In the genomic region with DNA sequence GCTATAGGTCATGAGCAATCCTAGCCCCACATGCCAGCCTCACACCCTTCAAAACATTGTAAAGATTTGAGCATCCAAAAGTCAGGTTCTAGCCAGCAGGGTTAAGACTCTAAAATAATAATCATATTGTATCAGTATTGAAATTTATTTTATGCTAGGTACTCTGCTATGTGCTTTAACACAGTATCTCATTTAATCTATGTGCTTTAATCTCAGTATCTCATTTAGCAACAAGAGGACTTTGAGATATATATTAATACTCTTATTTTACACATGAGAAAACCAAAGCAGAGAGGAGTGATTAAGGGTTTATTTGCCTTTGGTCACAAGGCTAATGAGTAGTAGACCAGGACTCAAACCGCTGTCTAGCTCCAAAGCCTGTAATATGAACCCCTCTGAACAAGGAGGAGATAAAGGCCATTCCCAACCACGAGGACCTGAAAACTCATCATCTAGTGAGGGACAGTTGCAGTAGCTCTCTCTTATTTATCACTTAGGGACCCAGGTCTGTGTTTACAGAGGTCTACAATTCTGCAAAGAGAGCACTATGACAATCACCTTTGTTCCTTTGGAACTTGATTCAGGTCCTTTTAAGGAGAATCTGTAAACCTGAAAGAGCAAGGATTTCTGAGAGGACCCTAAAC, we compare ENCODE assay signal across 14 cellular contexts.
DNase-seq lines count a peak whose midpoint lies in the region; ATAC-seq, FAIRE-seq and TF ChIP-seq lines count a peak whose summit lies in the region.
"Had no signal": no experiment of that assay in that cellular context is flagged by ENCODE, and none has a peak within 500 bp of the region (broad histone marks: within the 10 kb centered on the region; RNA-seq: fewer than 3 reads in every experiment).

No MANE protein-coding gene starts in this region.

- H3K27ac ChIP-seq in mammary epithelial cell (ENCODE audit: insufficient read depth, low read depth, low read length) (no peak overlapping the region), breast epithelium (no peak overlapping the region), gastroesophageal sphincter (peak overlapping the region in 3 of 4 donors; percentile 55 to 98 (median 98)), smooth muscle cell (ENCODE audit: low read depth) (peak overlapping the region; percentile 57)
- H3K27ac ChIP-seq: HL-60, neutrophil, tibial nerve had no signal

- peak; percentile 77 for FAIRE-seq in RCC 7860 (lab: Jason Lieb, UNC)
- no peak for FAIRE-seq in H54 (lab: Jason Lieb, UNC)

- 97% methylated on average over 2 of the region's 2 CpGs for WGBS in mammary epithelial cell (ENCODE audit: low coverage, missing lambda C conversion rate)
- 59 to 83% methylated on average over 2 of the region's 2 CpGs for WGBS in gastroesophageal sphincter (ENCODE audit: low coverage in 1 of 2), 2 donors
- 5% methylated on average over 2 of the region's 2 CpGs for WGBS in smooth muscle cell (ENCODE audit: low lambda C conversion rate)

- H2AFZ ChIP-seq in mammary epithelial cell (ENCODE audit: low read depth, low read length) (peak overlapping the region; percentile 43), smooth muscle cell (ENCODE audit: low read depth) (no peak overlapping the region)

- intact Hi-C loops in mammary epithelial cell (cut with micrococcal nuclease) = no loop called here
- intact Hi-C loops in breast epithelium (cut with DNase I; ENCODE audit: low total_unique reads) = no loop called here

- no peaks in the 10 kb centered on the region for H3F3A ChIP-seq in smooth muscle cell (ENCODE audit: low read depth)

- no peaks in the 10 kb centered on the region for H4K20me1 ChIP-seq in mammary epithelial cell (ENCODE audit: insufficient read depth, low read length)
- no peaks in the 10 kb centered on the region for H4K20me1 ChIP-seq in smooth muscle cell (ENCODE audit: low read depth)

- BruUV-seq in mammary epithelial cell (replicated peaks; lab: Mats Ljungman, UMichigan) = no TSS peak

- in situ Hi-C loops in mammary epithelial cell (cut with MboI; ENCODE audit: low sequenced_read_pairs in 2 of 2) = loop anchor here in 1 of 2 donors (5.0 kb wide), 1 partner anchor 67 kb away; no protein-coding TSS in a partner anchor

- CTCF ChIA-PET in mammary epithelial cell (lab: Charles Lee; ENCODE audit: low non-redundant PET) = interaction anchor here (0.5 to 0.6 kb wide), 2 partner anchors 64 to 95 kb away, joined by 3 to 40 read pairs; no protein-coding TSS in a partner anchor

- H3K4me2 ChIP-seq in mammary epithelial cell (ENCODE audit: insufficient read depth, low read depth, low read length) (peak overlapping the region; percentile 31), smooth muscle cell (peak overlapping the region; percentile 23)

- dilution Hi-C loops in mammary epithelial cell (cut with HindIII; ENCODE audit: low sequenced_read_pairs) = no loop called here

- H3K27me3 ChIP-seq in mammary epithelial cell (ENCODE audit: insufficient read depth, low read length) = no peaks in the 10 kb centered on the region
- H3K27me3 ChIP-seq in breast epithelium = no peaks in the 10 kb centered on the region
- H3K27me3 ChIP-seq in gastroesophageal sphincter = no peaks in the 10 kb centered on the region
- no peaks in the 10 kb centered on the region for H3K27me3 ChIP-seq in smooth muscle cell (ENCODE audit: low read depth)
- H3K27me3 ChIP-seq: heart left ventricle, neutrophil, tibial nerve had no signal

- H3K9ac ChIP-seq in mammary epithelial cell (ENCODE audit: insufficient read depth, low read length) (no peak overlapping the region), smooth muscle cell (ENCODE audit: low read depth) (no peak overlapping the region)

- TF ChIP-seq POLR2A in breast epithelium (IDR thresholded peaks at IDR 0.05) (no peak), gastroesophageal sphincter (IDR thresholded peaks at IDR 0.05) (no peak), H54 (IDR thresholded peaks at IDR 0.05; ENCODE audit: low read depth, low read length) (no peak)

- H3K9me3 ChIP-seq in mammary epithelial cell (replicated peaks; ENCODE audit: insufficient read depth, low read length) = no peaks in the 10 kb centered on the region
- peaks cover 0 to 2% of the 10 kb centered on the region in 2 donors for H3K9me3 ChIP-seq in breast epithelium
- peaks cover 0 to 2% (median 0%) of the 10 kb centered on the region in 3 donors for H3K9me3 ChIP-seq in gastroesophageal sphincter
- no peaks in the 10 kb centered on the region for H3K9me3 ChIP-seq in smooth muscle cell (replicated peaks; ENCODE audit: low read depth)
- H3K9me3 ChIP-seq: neutrophil had no signal

- DNase-seq in mammary epithelial cell = no peak
- DNase-seq in breast epithelium (ENCODE audit: low spot score in 2 of 2) = no peak
- DNase-seq in RCC 7860 (ENCODE audit: low spot score) = peak; percentile 61
- DNase-seq in smooth muscle cell (lab: John Stamatoyannopoulos, UW; ENCODE audit: unreplicated experiment) = no peak
- DNase-seq in effector CD8-positive, alpha-beta T cell (lab: John Stamatoyannopoulos, UW) = no peak
- no peak for DNase-seq in H54 (ENCODE audit: insufficient read length, low spot score)
- DNase-seq: activated T-cell treated with anti-CD3 and anti-CD28 coated beads, Interleukin-2, amount 50 U/mL, for 1 hour; DMS 273 treated with DMSO at 0.1 percent for 48 hours had no signal

- TF ChIP-seq EP300 in gastroesophageal sphincter (IDR thresholded peaks at IDR 0.05) = no peak

- H3K36me3 ChIP-seq in mammary epithelial cell (ENCODE audit: insufficient read depth, low read length) (no peaks in the 10 kb centered on the region), breast epithelium (no peaks in the 10 kb centered on the region), gastroesophageal sphincter (no peaks in the 10 kb centered on the region), smooth muscle cell (ENCODE audit: low read depth) (no peaks in the 10 kb centered on the region)
- H3K36me3 ChIP-seq: heart left ventricle, neutrophil, tibial nerve had no signal

- H3K4me3 ChIP-seq in mammary epithelial cell (replicated peaks in 1 of 3; ENCODE audit: insufficient read depth in 1 of 3, low read depth in 2 of 3, low read length in 3 of 3) (no peak overlapping the region), breast epithelium (no peak overlapping the region), gastroesophageal sphincter (no peak overlapping the region), smooth muscle cell (no peak overlapping the region)
- H3K4me3 ChIP-seq: heart left ventricle, tibial nerve had no signal

- TF ChIP-seq CTCF in mammary epithelial cell (conservative IDR thresholded peaks at IDR 0.05 in 1 of 2, IDR thresholded peaks at IDR 0.05 in 1 of 2; ENCODE audit: extremely low read depth in 1 of 2, insufficient read depth in 1 of 2, low read depth in 1 of 2, low read length in 2 of 2) (no peak), breast epithelium (IDR thresholded peaks at IDR 0.05) (no peak), gastroesophageal sphincter (IDR thresholded peaks at IDR 0.05) (no peak), smooth muscle cell (IDR thresholded peaks at IDR 0.05; ENCODE audit: borderline replicate concordance, insufficient read depth, poor library complexity, severe bottlenecking) (no peak)

- H3K4me1 ChIP-seq in mammary epithelial cell (ENCODE audit: insufficient read depth, low read length) = peaks cover 28% of the 10 kb centered on the region
- peaks cover 0 to 4% of the 10 kb centered on the region in 2 donors for H3K4me1 ChIP-seq in breast epithelium
- peaks cover 0 to 30% (median 3%) of the 10 kb centered on the region in 3 donors for H3K4me1 ChIP-seq in gastroesophageal sphincter
- peaks cover 23% of the 10 kb centered on the region for H3K4me1 ChIP-seq in smooth muscle cell (ENCODE audit: low read depth)

- no peaks in the 10 kb centered on the region for H3K79me2 ChIP-seq in mammary epithelial cell (ENCODE audit: insufficient read depth, low read length)
- no peaks in the 10 kb centered on the region for H3K79me2 ChIP-seq in smooth muscle cell (ENCODE audit: low read depth)

- ATAC-seq in gastroesophageal sphincter (no peak), GM19035 (IDR thresholded peaks at IDR 0.05; ENCODE audit: unreplicated experiment) (no peak)

Comparison
In these comparisons a context has a peak if more than half of its experiments do, and no peak if none do; other contexts are left out.
1. H3K27ac ChIP-seq: peak in gastroesophageal sphincter (3 of 4) and smooth muscle cell (single experiment); none in mammary epithelial cell (single experiment) and breast epithelium (0 of 2).